In genomic region chr6:148427333-148427732, GRCh38 we compare ENCODE assay signal across 1 cellular context.
TF ChIP-seq lines count a peak whose summit lies in the region.

No MANE protein-coding gene starts in this region.

TF ChIP-seq in SK-N-SH, 30 proteins besides CTCF, POLR2A, EP300 and RAD21 (continued from another document):
- TF ChIP-seq ZBTB33 (IDR thresholded peaks at IDR 0.05; ENCODE audit: borderline replicate concordance, low read depth) = no peak
- no peak for TF ChIP-seq MXI1 (IDR thresholded peaks at IDR 0.05; ENCODE audit: low read depth, low read length)
- no peak for TF ChIP-seq NFIC (IDR thresholded peaks at IDR 0.05; ENCODE audit: borderline replicate concordance)
- no peak for TF ChIP-seq PBX3 (IDR thresholded peaks at IDR 0.05)
- TF ChIP-seq NRF1 (IDR thresholded peaks at IDR 0.05; ENCODE audit: low read depth, low read length) = no peak
- TF ChIP-seq TEAD4 (IDR thresholded peaks at IDR 0.05; ENCODE audit: borderline replicate concordance, insufficient read depth) = no peak
- no peak for TF ChIP-seq CHD2 (IDR thresholded peaks at IDR 0.05; ENCODE audit: low read length, partially characterized antibody)
- no peak for TF ChIP-seq GATA2 (CRISPR knock-in tag; IDR thresholded peaks at IDR 0.05)
- TF ChIP-seq YY1 (IDR thresholded peaks at IDR 0.05; ENCODE audit: low read depth) = no peak
